In genomic region chr9:20941177-20941690, GRCh38 we compare ENCODE assay signal across 8 cellular contexts.
A peak's percentile ranks its signal among the peaks of the same experiment; 100 is the strongest.
DNase-seq lines count a peak whose midpoint lies in the region; TF ChIP-seq lines count a peak whose summit lies in the region.

No MANE protein-coding gene starts in this region.

- no peak overlapping the region for H3K27ac ChIP-seq in H9 (ENCODE audit: insufficient read length, low read depth, low read length)

- no peaks in the 10 kb centered on the region for H3K23me2 ChIP-seq in H9 (ENCODE audit: insufficient read length, low read depth, low read length, poor library complexity, severe bottlenecking)

- H3K14ac ChIP-seq in H9 (ENCODE audit: insufficient read depth, low read length): no peak overlapping the region

- H3K27ac Mint-ChIP-seq in H9: no peak overlapping the region

- no peak overlapping the region for H3K56ac ChIP-seq in H9 (ENCODE audit: insufficient read length, low read depth, low read length)

- no peaks in the 10 kb centered on the region for H3K79me2 ChIP-seq in H9 (ENCODE audit: insufficient read depth, low read length)

- no peak overlapping the region for H2AK5ac ChIP-seq in H9 (ENCODE audit: insufficient read length, low read length)

- H2BK20ac ChIP-seq in H9 (ENCODE audit: low read depth, low read length, poor library complexity, severe bottlenecking): no peak overlapping the region

- no peaks in the 10 kb centered on the region for H3K9me3 ChIP-seq in H9 (ENCODE audit: control insufficient read depth, low read depth, low read length)

- TF ChIP-seq CTCF in H9 (conservative IDR thresholded peaks at IDR 0.05) (peak; percentile 91), LNCAP (IDR thresholded peaks at IDR 0.05) (peak; percentile 81)

- no peak overlapping the region for H3K4me2 ChIP-seq in H9 (ENCODE audit: insufficient read depth, insufficient read length, low read length)

- H2BK5ac ChIP-seq in H9 (ENCODE audit: insufficient read length, low read length): no peak overlapping the region

- DNase-seq in GM04504 (ENCODE audit: low read depth): peak; percentile 36
- DNase-seq in H9: peak; percentile 70
- DNase-seq in RPMI7951 (ENCODE audit: low read depth): peak; percentile 59
- peak; percentile 13 for DNase-seq in activated effector memory CD4-positive, alpha-beta T cell treated with Interleukin-2 at 50 U/mL for 16 hours
- peak; percentile 61 for DNase-seq in germinal center (ENCODE audit: low spot score)
- DNase-seq in posterior cingulate gyrus: peak in 7 of 10 donors; percentile 21 to 88 (median 54)
- DNase-seq in NCI-H226: no peak

- WGBS in H9 (ENCODE audit: extremely low coverage, insufficient read length, low lambda C conversion rate): no CpG with 5 or more reads among the region's 7 CpGs

- no peak overlapping the region for H3K4ac ChIP-seq in H9 (ENCODE audit: low read depth, low read length)

- H3K18ac ChIP-seq in H9 (ENCODE audit: insufficient read length, low read depth, low read length): no peak overlapping the region

- no peaks in the 10 kb centered on the region for H3K79me1 ChIP-seq in H9 (ENCODE audit: insufficient read depth, low read depth, low read length, poor library complexity, severe bottlenecking)

- no peak overlapping the region for H3K4me3 Mint-ChIP-seq in H9

- H2BK12ac ChIP-seq in H9 (ENCODE audit: insufficient read length, low read depth, low read length): no peak overlapping the region

- no peak overlapping the region for H2AFZ ChIP-seq in H9 (ENCODE audit: low read length)

- no peaks in the 10 kb centered on the region for H3K27me3 Mint-ChIP-seq in H9 (ENCODE audit: low read depth)

- H3K27me3 ChIP-seq in H9 (ENCODE audit: insufficient read depth, low read length): no peaks in the 10 kb centered on the region

- H3K23ac ChIP-seq in H9 (ENCODE audit: insufficient read length, low read depth, low read length): no peak overlapping the region

- H4K8ac ChIP-seq in H9 (replicated peaks; ENCODE audit: insufficient read length, low read depth, low read length): no peak overlapping the region

- no peak overlapping the region for H2BK15ac ChIP-seq in H9 (ENCODE audit: low read depth, low read length)

- H3K4me1 Mint-ChIP-seq in H9: peaks cover 8 to 9% of the 10 kb centered on the region in 2 experiments

- no peak overlapping the region for H3K9ac ChIP-seq in H9 (ENCODE audit: extremely low read depth, insufficient read length, low read length)

- intact Hi-C loops in posterior cingulate gyrus (cut with DNase I): loop anchor here (1.0 to 5.0 kb wide), 4 partner anchors 171 to 1015 kb away; no protein-coding TSS in a partner anchor

- no peak overlapping the region for H2BK120ac ChIP-seq in H9 (ENCODE audit: low read depth, low read length, poor library complexity, severe bottlenecking)

- H3T11ph ChIP-seq in H9 (ENCODE audit: low read length): no peak overlapping the region

- no peaks in the 10 kb centered on the region for H4K20me1 ChIP-seq in H9 (ENCODE audit: control insufficient read depth, insufficient read depth, insufficient read length)

- peaks cover 0 to 5% of the 10 kb centered on the region in 2 experiments; a peak in 2 of 5 replicates for H3K9me3 Mint-ChIP-seq in H9

- peaks cover 9 to 15% (median 10%) of the 10 kb centered on the region in 3 experiments for H3K36me3 Mint-ChIP-seq in H9 (ENCODE audit: insufficient read depth in 1 of 3, low read depth in 3 of 3)

- no peaks in the 10 kb centered on the region for H3K4me1 ChIP-seq in H9 (ENCODE audit: insufficient read depth, low read length)

- no peak overlapping the region for H4K91ac ChIP-seq in H9 (ENCODE audit: insufficient read length, low read depth, low read length)

- H4K5ac ChIP-seq in H9 (ENCODE audit: insufficient read length, low read depth, low read length): no peak overlapping the region
